Comparison of ENCODE assay signal across 18 cellular contexts in the genomic region with DNA sequence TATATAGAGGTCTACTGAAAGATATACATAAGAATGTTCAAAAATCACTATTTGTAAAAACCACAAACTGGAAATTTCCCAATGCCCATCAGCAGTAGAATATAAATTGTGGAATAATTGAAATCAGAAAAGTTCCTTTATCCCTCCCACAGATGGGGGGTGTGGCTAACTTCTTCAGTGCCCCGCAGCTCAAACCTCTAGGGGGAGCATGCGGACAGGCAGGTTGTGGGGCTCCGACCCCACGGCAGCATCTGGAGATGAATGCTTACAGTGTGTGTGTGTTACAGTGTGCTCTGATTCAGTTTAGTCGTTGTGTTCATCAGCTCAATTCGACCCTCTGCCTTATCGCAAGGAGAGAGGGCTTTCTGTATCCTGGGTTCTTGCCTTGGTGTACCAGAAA.
DNase-seq lines count a peak whose midpoint lies in the region; ATAC-seq, FAIRE-seq and TF ChIP-seq lines count a peak whose summit lies in the region.
"Had no signal": no experiment of that assay in that cellular context is flagged by ENCODE, and none has a peak within 500 bp of the region (broad histone marks: within the 10 kb centered on the region; RNA-seq: fewer than 3 reads in every experiment).

No MANE protein-coding gene starts in this region.

- in situ Hi-C loops in K562 (cut with MboI), result no loop called here

- H3K4me3 ChIP-seq in NB4 (ENCODE audit: low read depth, low read length) (no peak overlapping the region), K562 (no peak overlapping the region)
- H3K4me3 ChIP-seq: lower lobe of right lung, sigmoid colon had no signal

- peak; percentile 41 for TF ChIP-seq CTCF in 22Rv1 (IDR thresholded peaks at IDR 0.05)
- peak; percentile 28; the same call in 1 of the 3 replicates for TF ChIP-seq CTCF in GM12872 (IDR thresholded peaks at IDR 0.05; ENCODE audit: insufficient read depth, low read depth, low read length)
- peak; percentile 57 for TF ChIP-seq CTCF in NB4 (IDR thresholded peaks at IDR 0.05; ENCODE audit: low read depth, low read length)
- peak; percentile 43 to 62 (median 56) for TF ChIP-seq CTCF in K562 (IDR thresholded peaks at IDR 0.05 in 2 of 3, conservative IDR thresholded peaks at IDR 0.05 in 1 of 3; ENCODE audit: insufficient read depth in 2 of 3, low read depth in 1 of 3, low read length in 3 of 3)

- no peak for FAIRE-seq in K562 (lab: Jason Lieb, UNC)

- no peak overlapping the region for H3K27ac ChIP-seq in 22Rv1
- H3K27ac ChIP-seq in K562 (ENCODE audit: extremely low read depth, low read depth, low read length), result no peak overlapping the region
- H3K27ac ChIP-seq: lower lobe of right lung, sigmoid colon had no signal

- no peaks in the 10 kb centered on the region for H3K27me3 Mint-ChIP-seq in naive thymus-derived CD8-positive, alpha-beta T cell
- peaks cover 0 to 2% (median 0%) of the 10 kb centered on the region in 3 donors for H3K27me3 Mint-ChIP-seq in immature natural killer cell (ENCODE audit: low read depth in 3 of 3)
- H3K27me3 Mint-ChIP-seq: activated naive CD8-positive, alpha-beta T cell treated with anti-CD3 and anti-CD28 coated beads, Interleukin-2, amount 50 U/mL, for 24 hours had no signal

- 3% methylated on average over 7 of the region's 7 CpGs for WGBS in K562 (ENCODE audit: insufficient coverage, low coverage, missing lambda C conversion rate)

- POLR2A ChIA-PET in K562 (lab: Yijun Ruan, JAX), result no interaction called here
- POLR2A ChIA-PET in naive thymus-derived CD8-positive, alpha-beta T cell (lab: Charles Lee), result no interaction called here

- no peaks in the 10 kb centered on the region for H4K20me1 ChIP-seq in K562 (replicated peaks; ENCODE audit: control insufficient read depth, insufficient read depth, low read length)

- DNase-seq in NB4 (ENCODE audit: low read depth), result peak; percentile 39
- DNase-seq in K562 (ENCODE audit: extremely low read depth in 1 of 4, low spot score in 3 of 4), result peak in 1 of 4 experiments; percentile 39
- no peak for DNase-seq in naive thymus-derived CD8-positive, alpha-beta T cell
- no peak for DNase-seq in immature natural killer cell
- DNase-seq in stimulated activated effector memory CD8-positive, alpha-beta T cell treated with anti-CD3 and anti-CD28 coated beads, Interleukin-12 subunit alpha, Interleukin-12 subunit beta, amount 100 ng/mL, for 72 hours (ENCODE audit: low spot score in 2 of 2), result no peak
- DNase-seq in mesenteric fat pad (ENCODE audit: low spot score), result no peak
- DNase-seq: activated CD4-positive, CD25-positive, alpha-beta regulatory T cell; activated naive CD8-positive, alpha-beta T cell treated with anti-CD3 and anti-CD28 coated beads, Interleukin-2, amount 50 U/mL, for 24 hours; hypothalamus; lower lobe of right lung; NCI-H1105; NCI-H510A; SHP77; sigmoid colon; stimulated activated naive CD4-positive, alpha-beta T cell treated with Interleukin-2 at 50 U/mL for 16 hours had no signal

- H3K9me1 ChIP-seq in K562 (ENCODE audit: control insufficient read depth, insufficient read depth, low read length), result no peaks in the 10 kb centered on the region

- no peak overlapping the region for H3K4me2 ChIP-seq in K562 (ENCODE audit: insufficient read depth, low read length)

- BruUV-seq in K562 (replicated peaks; lab: Mats Ljungman, UMichigan), result no TSS peak

- TF ChIP-seq POLR2A in NB4 (IDR thresholded peaks at IDR 0.05; ENCODE audit: extremely low read depth, insufficient read length) (no peak), K562 (conservative IDR thresholded peaks at IDR 0.05) (no peak)

- H3K36me3 Mint-ChIP-seq in naive thymus-derived CD8-positive, alpha-beta T cell, result no peaks in the 10 kb centered on the region
- H3K36me3 Mint-ChIP-seq in immature natural killer cell, result peaks cover 0 to 5% (median 0%) of the 10 kb centered on the region in 3 donors
- H3K36me3 Mint-ChIP-seq in stimulated activated effector memory CD8-positive, alpha-beta T cell treated with anti-CD3 and anti-CD28 coated beads, Interleukin-12 subunit alpha, Interleukin-12 subunit beta, amount 100 ng/mL, for 72 hours, result no peaks in the 10 kb centered on the region

- no peak overlapping the region for H3K4me3 Mint-ChIP-seq in naive thymus-derived CD8-positive, alpha-beta T cell
- no peak overlapping the region for H3K4me3 Mint-ChIP-seq in immature natural killer cell
- no peak overlapping the region for H3K4me3 Mint-ChIP-seq in stimulated activated effector memory CD8-positive, alpha-beta T cell treated with anti-CD3 and anti-CD28 coated beads, Interleukin-12 subunit alpha, Interleukin-12 subunit beta, amount 100 ng/mL, for 72 hours
- H3K4me3 Mint-ChIP-seq: activated naive CD8-positive, alpha-beta T cell treated with anti-CD3 and anti-CD28 coated beads, Interleukin-2, amount 50 U/mL, for 24 hours had no signal

- H3K4me1 Mint-ChIP-seq in naive thymus-derived CD8-positive, alpha-beta T cell, result no peaks in the 10 kb centered on the region
- H3K4me1 Mint-ChIP-seq in immature natural killer cell, result no peaks in the 10 kb centered on the region
- no peaks in the 10 kb centered on the region for H3K4me1 Mint-ChIP-seq in stimulated activated effector memory CD8-positive, alpha-beta T cell treated with anti-CD3 and anti-CD28 coated beads, Interleukin-12 subunit alpha, Interleukin-12 subunit beta, amount 100 ng/mL, for 72 hours
- H3K4me1 Mint-ChIP-seq: activated naive CD8-positive, alpha-beta T cell treated with anti-CD3 and anti-CD28 coated beads, Interleukin-2, amount 50 U/mL, for 24 hours had no signal

- no peak overlapping the region for H2AFZ ChIP-seq in K562 (ENCODE audit: low read depth, low read length)

- H3K9ac ChIP-seq in K562 (ENCODE audit: insufficient read depth in 1 of 2, low read depth in 2 of 2, low read length in 2 of 2), result no peak overlapping the region

- H3K4me1 ChIP-seq in K562 (replicated peaks in 1 of 2; ENCODE audit: control insufficient read depth in 2 of 2, insufficient read depth in 2 of 2, low read length in 2 of 2), result no peaks in the 10 kb centered on the region
- H3K4me1 ChIP-seq: lower lobe of right lung, sigmoid colon had no signal

- TF ChIP-seq RAD21 in K562 (CRISPR knock-in tag; conservative IDR thresholded peaks at IDR 0.05 in 1 of 2, IDR thresholded peaks at IDR 0.05 in 1 of 2), result no peak; a peak in 1 of 4 replicates

- no peak for TF ChIP-seq EP300 in K562 (IDR thresholded peaks at IDR 0.05; ENCODE audit: low read length)

- no peaks in the 10 kb centered on the region for H3K36me3 ChIP-seq in K562 (ENCODE audit: control insufficient read depth, insufficient read depth, low read length)
- H3K36me3 ChIP-seq: lower lobe of right lung, sigmoid colon had no signal

- H3K27ac Mint-ChIP-seq in naive thymus-derived CD8-positive, alpha-beta T cell, result no peak overlapping the region
- no peak overlapping the region for H3K27ac Mint-ChIP-seq in immature natural killer cell
- no peak overlapping the region for H3K27ac Mint-ChIP-seq in stimulated activated effector memory CD8-positive, alpha-beta T cell treated with anti-CD3 and anti-CD28 coated beads, Interleukin-12 subunit alpha, Interleukin-12 subunit beta, amount 100 ng/mL, for 72 hours
- H3K27ac Mint-ChIP-seq: activated naive CD8-positive, alpha-beta T cell treated with anti-CD3 and anti-CD28 coated beads, Interleukin-2, amount 50 U/mL, for 24 hours had no signal

- no peaks in the 10 kb centered on the region for H3K79me2 ChIP-seq in K562 (ENCODE audit: control insufficient read depth, insufficient read depth, low read length)

- ATAC-seq in K562, result peak; percentile 88
- no peak for ATAC-seq in naive thymus-derived CD8-positive, alpha-beta T cell
- ATAC-seq in stimulated activated effector memory CD8-positive, alpha-beta T cell treated with anti-CD3 and anti-CD28 coated beads, Interleukin-12 subunit alpha, Interleukin-12 subunit beta, amount 100 ng/mL, for 72 hours, result no peak
- ATAC-seq: activated naive CD8-positive, alpha-beta T cell treated with anti-CD3 and anti-CD28 coated beads, Interleukin-2, amount 50 U/mL, for 24 hours; esophagus mucosa; lower lobe of right lung had no signal

- no peaks in the 10 kb centered on the region for H3K9me3 ChIP-seq in K562 (replicated peaks; ENCODE audit: control insufficient read depth, insufficient read depth, low read depth, low read length)
- H3K9me3 ChIP-seq: lower lobe of right lung had no signal

- no peaks in the 10 kb centered on the region for H3K27me3 ChIP-seq in K562 (ENCODE audit: control insufficient read depth in 2 of 2, insufficient read depth in 2 of 2, low read length in 2 of 2)
- H3K27me3 ChIP-seq: sigmoid colon had no signal

- CTCF ChIA-PET in K562 (lab: Yijun Ruan, JAX; ENCODE audit: low intra/inter-chr PET ratio), result no interaction called here

- intact Hi-C loops in K562 (cut with micrococcal nuclease), result loop anchor here (10.0 kb wide), 1 partner anchor 429 kb away; no protein-coding TSS in a partner anchor

- H3K9me3 Mint-ChIP-seq in naive thymus-derived CD8-positive, alpha-beta T cell, result peaks cover 0 to 12% (median 6%) of the 10 kb centered on the region in 9 donors
- peaks cover 8 to 36% (median 13%) of the 10 kb centered on the region in 6 donors for H3K9me3 Mint-ChIP-seq in immature natural killer cell
- peaks cover 6% of the 10 kb centered on the region for H3K9me3 Mint-ChIP-seq in stimulated activated effector memory CD8-positive, alpha-beta T cell treated with anti-CD3 and anti-CD28 coated beads, Interleukin-12 subunit alpha, Interleukin-12 subunit beta, amount 100 ng/mL, for 72 hours

TF ChIP-seq in K562, 482 proteins besides CTCF, POLR2A, EP300 and RAD21:
- TF ChIP-seq SMC3 (conservative IDR thresholded peaks at IDR 0.05; ENCODE audit: insufficient read depth, low read depth, low read length) (0 out of 2 replicates have a peak, but pooled peaks have one; percentile 26), SREBF1 (IDR thresholded peaks at IDR 0.05; ENCODE audit: borderline replicate concordance, low read depth, low read length) (no peak)
